ENCODE assay signal across 21 cellular contexts in genomic region chr12:27148373-27148772, GRCh38.
DNase-seq lines count a peak whose midpoint lies in the region; ATAC-seq, FAIRE-seq and TF ChIP-seq lines count a peak whose summit lies in the region.
"Had no signal": no experiment of that assay in that cellular context is flagged by ENCODE, and none has a peak within 500 bp of the region (broad histone marks: within the 10 kb centered on the region; RNA-seq: fewer than 3 reads in every experiment).

No MANE protein-coding gene starts in this region.

- intact Hi-C loops in K562 (cut with micrococcal nuclease), result loop anchor here (10.0 kb wide), 1 partner anchor 156 kb away; no protein-coding TSS in a partner anchor
- intact Hi-C loops in posterior vena cava (cut with DNase I), result no loop called here

- no peak for TF ChIP-seq POLR2A in K562 (conservative IDR thresholded peaks at IDR 0.05)

- no peak for DNase-seq in activated naive CD8-positive, alpha-beta T cell treated with anti-CD3 and anti-CD28 coated beads, Interleukin-2, amount 10 ng/mL, durations not matched to agents 7 days and 5 days
- DNase-seq in activated naive CD8-positive, alpha-beta T cell treated with anti-CD3 and anti-CD28 coated beads, Interleukin-2, amount 50 U/mL, for 24 hours, result no peak
- DNase-seq in MM.1S (no peak), K562 (ENCODE audit: extremely low read depth in 1 of 4, low spot score in 3 of 4) (no peak), NCI-H2107 treated with DMSO at 0.1 percent for 48 hours (lab: John Stamatoyannopoulos, UW; ENCODE audit: unreplicated experiment) (no peak), posterior vena cava (ENCODE audit: low spot score) (no peak), NCI-H345 (lab: John Stamatoyannopoulos, UW) (no peak)
- DNase-seq: 8988T; Calu3; CD8-positive, alpha-beta T cell; DMS53; DND-41; EL; GM23248; HCEC 1CT; IMR-90; KG1 had no signal

- FAIRE-seq in K562 (lab: Jason Lieb, UNC), result no peak
- FAIRE-seq: H54, HTR-8/SVneo had no signal

- peaks cover 35% of the 10 kb centered on the region for H3K4me1 Mint-ChIP-seq in activated naive CD8-positive, alpha-beta T cell treated with anti-CD3 and anti-CD28 coated beads, Interleukin-2, amount 10 ng/mL, durations not matched to agents 7 days and 5 days
- peaks cover 9% of the 10 kb centered on the region for H3K4me1 Mint-ChIP-seq in activated naive CD8-positive, alpha-beta T cell treated with anti-CD3 and anti-CD28 coated beads, Interleukin-2, amount 50 U/mL, for 24 hours

- H3K4me2 ChIP-seq in MM.1S (ENCODE audit: low read depth, low read length), result peak overlapping the region; percentile 85
- H3K4me2 ChIP-seq in K562 (ENCODE audit: insufficient read depth, low read length), result no peak overlapping the region
- H3K4me2 ChIP-seq: BLaER1 treated with 17β-estradiol and CSF1 and Interleukin-3, amounts not matched to agents 10 nM and 100 nM had no signal

- H3K4me3 ChIP-seq in MM.1S (ENCODE audit: low read length) (no peak overlapping the region; the same call in 1 of the 2 replicates), K562 (no peak overlapping the region)
- H3K4me3 ChIP-seq: BLaER1 treated with 17β-estradiol and CSF1 and Interleukin-3, amounts not matched to agents 10 nM and 100 nM; GM23248 had no signal

- peak; percentile 12 for ATAC-seq in activated naive CD8-positive, alpha-beta T cell treated with anti-CD3 and anti-CD28 coated beads, Interleukin-2, amount 10 ng/mL, durations not matched to agents 7 days and 5 days (ENCODE audit: low read depth)
- no peak for ATAC-seq in activated naive CD8-positive, alpha-beta T cell treated with anti-CD3 and anti-CD28 coated beads, Interleukin-2, amount 50 U/mL, for 24 hours
- no peak for ATAC-seq in K562
- ATAC-seq: CD8-positive, alpha-beta T cell had no signal

- H3K27ac ChIP-seq in MM.1S (ENCODE audit: low read length) (peak overlapping the region; percentile 75; the same call in 1 of the 2 replicates), K562 (ENCODE audit: extremely low read depth, low read depth, low read length) (no peak overlapping the region)
- H3K27ac ChIP-seq: BLaER1 treated with 17β-estradiol and CSF1 and Interleukin-3, amounts not matched to agents 10 nM and 100 nM; GM23248 had no signal

- no peaks in the 10 kb centered on the region for H3K9me2 ChIP-seq in MM.1S (replicated peaks; ENCODE audit: insufficient read depth, low read length)

- H3K36me3 ChIP-seq in MM.1S (replicated peaks; ENCODE audit: insufficient read depth, low read length) (no peaks in the 10 kb centered on the region), K562 (ENCODE audit: control insufficient read depth, insufficient read depth, low read length) (no peaks in the 10 kb centered on the region)
- H3K36me3 ChIP-seq: BLaER1 treated with 17β-estradiol and CSF1 and Interleukin-3, amounts not matched to agents 10 nM and 100 nM had no signal

- TF ChIP-seq EP300 in K562 (IDR thresholded peaks at IDR 0.05; ENCODE audit: low read length), result no peak

- H3K9ac ChIP-seq in MM.1S (ENCODE audit: low read length) (peak overlapping the region; percentile 48; the same call in 1 of the 2 replicates), K562 (ENCODE audit: insufficient read depth in 1 of 2, low read depth in 2 of 2, low read length in 2 of 2) (no peak overlapping the region)
- H3K9ac ChIP-seq: BLaER1 treated with 17β-estradiol and CSF1 and Interleukin-3, amounts not matched to agents 10 nM and 100 nM; GM23248 had no signal

- H3K79me2 ChIP-seq in MM.1S (ENCODE audit: low read length), result no peaks in the 10 kb centered on the region
- H3K79me2 ChIP-seq in K562 (ENCODE audit: control insufficient read depth, insufficient read depth, low read length), result no peaks in the 10 kb centered on the region

- TF ChIP-seq CTCF in MM.1S (IDR thresholded peaks at IDR 0.05; ENCODE audit: low read length) (no peak), K562 (IDR thresholded peaks at IDR 0.05 in 2 of 3, conservative IDR thresholded peaks at IDR 0.05 in 1 of 3; ENCODE audit: insufficient read depth in 2 of 3, low read depth in 1 of 3, low read length in 3 of 3) (no peak)

- no peaks in the 10 kb centered on the region for H3K9me3 Mint-ChIP-seq in activated naive CD8-positive, alpha-beta T cell treated with anti-CD3 and anti-CD28 coated beads, Interleukin-2, amount 10 ng/mL, durations not matched to agents 7 days and 5 days
- H3K9me3 Mint-ChIP-seq in activated naive CD8-positive, alpha-beta T cell treated with anti-CD3 and anti-CD28 coated beads, Interleukin-2, amount 50 U/mL, for 24 hours, result no peaks in the 10 kb centered on the region
- H3K9me3 Mint-ChIP-seq: CD8-positive, alpha-beta T cell had no signal

- no peak overlapping the region for H3K27ac Mint-ChIP-seq in activated naive CD8-positive, alpha-beta T cell treated with anti-CD3 and anti-CD28 coated beads, Interleukin-2, amount 10 ng/mL, durations not matched to agents 7 days and 5 days
- H3K27ac Mint-ChIP-seq in activated naive CD8-positive, alpha-beta T cell treated with anti-CD3 and anti-CD28 coated beads, Interleukin-2, amount 50 U/mL, for 24 hours, result no peak overlapping the region
- H3K27ac Mint-ChIP-seq: B cell; CD8-positive, alpha-beta T cell had no signal

- in situ Hi-C loops in K562 (cut with MboI), result no loop called here

- BruUV-seq in K562 (replicated peaks; lab: Mats Ljungman, UMichigan), result no TSS peak

- peaks cover 38% of the 10 kb centered on the region for H3F3A ChIP-seq in MM.1S (ENCODE audit: insufficient read depth, low read length)

- H3K9me3 ChIP-seq in MM.1S (replicated peaks; ENCODE audit: insufficient read depth, low read length) (no peaks in the 10 kb centered on the region), K562 (replicated peaks; ENCODE audit: control insufficient read depth, insufficient read depth, low read depth, low read length) (no peaks in the 10 kb centered on the region)
- H3K9me3 ChIP-seq: BLaER1 treated with 17β-estradiol and CSF1 and Interleukin-3, amounts not matched to agents 10 nM and 100 nM had no signal

- H3K9me1 ChIP-seq in K562 (ENCODE audit: control insufficient read depth, insufficient read depth, low read length), result no peaks in the 10 kb centered on the region

- no peaks in the 10 kb centered on the region for H3K36me3 Mint-ChIP-seq in activated naive CD8-positive, alpha-beta T cell treated with anti-CD3 and anti-CD28 coated beads, Interleukin-2, amount 10 ng/mL, durations not matched to agents 7 days and 5 days
- H3K36me3 Mint-ChIP-seq in activated naive CD8-positive, alpha-beta T cell treated with anti-CD3 and anti-CD28 coated beads, Interleukin-2, amount 50 U/mL, for 24 hours (ENCODE audit: low read depth), result no peaks in the 10 kb centered on the region
- H3K36me3 Mint-ChIP-seq: CD8-positive, alpha-beta T cell had no signal

- H4K20me1 ChIP-seq in MM.1S (ENCODE audit: insufficient read depth, low read length) (no peaks in the 10 kb centered on the region), K562 (replicated peaks; ENCODE audit: control insufficient read depth, insufficient read depth, low read length) (no peaks in the 10 kb centered on the region; the same call in 1 of the 2 replicates)
- H4K20me1 ChIP-seq: BLaER1 treated with 17β-estradiol and CSF1 and Interleukin-3, amounts not matched to agents 10 nM and 100 nM had no signal

- TF ChIP-seq RAD21 in K562 (CRISPR knock-in tag; conservative IDR thresholded peaks at IDR 0.05 in 1 of 2, IDR thresholded peaks at IDR 0.05 in 1 of 2), result no peak

- no peak overlapping the region; the same call in 1 of the 2 replicates for H2AFZ ChIP-seq in MM.1S (ENCODE audit: low read length)
- no peak overlapping the region for H2AFZ ChIP-seq in K562 (ENCODE audit: low read depth, low read length)
- H2AFZ ChIP-seq: GM23248 had no signal

- H3K4me3 Mint-ChIP-seq in activated naive CD8-positive, alpha-beta T cell treated with anti-CD3 and anti-CD28 coated beads, Interleukin-2, amount 10 ng/mL, durations not matched to agents 7 days and 5 days, result no peak overlapping the region
- no peak overlapping the region for H3K4me3 Mint-ChIP-seq in activated naive CD8-positive, alpha-beta T cell treated with anti-CD3 and anti-CD28 coated beads, Interleukin-2, amount 50 U/mL, for 24 hours
- H3K4me3 Mint-ChIP-seq: B cell; CD8-positive, alpha-beta T cell had no signal

- CTCF ChIA-PET in K562 (lab: Yijun Ruan, JAX; ENCODE audit: low intra/inter-chr PET ratio), result no interaction called here

- H3K27me3 ChIP-seq in MM.1S (replicated peaks; ENCODE audit: insufficient read depth, low read length), result no peaks in the 10 kb centered on the region
- H3K27me3 ChIP-seq in K562 (ENCODE audit: control insufficient read depth in 2 of 2, insufficient read depth in 2 of 2, low read length in 2 of 2), result peaks cover 0 to 10% of the 10 kb centered on the region in 2 experiments; a peak in 3 of 5 replicates
- H3K27me3 ChIP-seq: BLaER1 treated with 17β-estradiol and CSF1 and Interleukin-3, amounts not matched to agents 10 nM and 100 nM had no signal

- POLR2A ChIA-PET in activated naive CD8-positive, alpha-beta T cell treated with anti-CD3 and anti-CD28 coated beads, Interleukin-2, amount 10 ng/mL, durations not matched to agents 7 days and 5 days (lab: Charles Lee), result no interaction called here
- POLR2A ChIA-PET in K562 (lab: Yijun Ruan, JAX), result no interaction called here

- H3K4me1 ChIP-seq in MM.1S (ENCODE audit: low read length), result peaks cover 55% of the 10 kb centered on the region
- H3K4me1 ChIP-seq in K562 (replicated peaks in 1 of 2; ENCODE audit: control insufficient read depth in 2 of 2, insufficient read depth in 2 of 2, low read length in 2 of 2), result no peaks in the 10 kb centered on the region

- H3K27me3 Mint-ChIP-seq in activated naive CD8-positive, alpha-beta T cell treated with anti-CD3 and anti-CD28 coated beads, Interleukin-2, amount 10 ng/mL, durations not matched to agents 7 days and 5 days, result no peaks in the 10 kb centered on the region
- H3K27me3 Mint-ChIP-seq in activated naive CD8-positive, alpha-beta T cell treated with anti-CD3 and anti-CD28 coated beads, Interleukin-2, amount 50 U/mL, for 24 hours, result no peaks in the 10 kb centered on the region
- H3K27me3 Mint-ChIP-seq: B cell had no signal

TF ChIP-seq in K562, 482 proteins besides CTCF, POLR2A, EP300 and RAD21:
- TF ChIP-seq ZNF778 (CRISPR knock-in tag; IDR thresholded peaks at IDR 0.05) (no peak), TAF1 (IDR thresholded peaks at IDR 0.05; ENCODE audit: control insufficient read depth, extremely low read depth, insufficient read depth, low read length, severe bottlenecking) (no peak), SPI1 (IDR thresholded peaks at IDR 0.05; ENCODE audit: borderline replicate concordance, low read depth, low read length) (peak; percentile 43; the same call in 1 of the 2 replicates)
